In the genomic region with DNA sequence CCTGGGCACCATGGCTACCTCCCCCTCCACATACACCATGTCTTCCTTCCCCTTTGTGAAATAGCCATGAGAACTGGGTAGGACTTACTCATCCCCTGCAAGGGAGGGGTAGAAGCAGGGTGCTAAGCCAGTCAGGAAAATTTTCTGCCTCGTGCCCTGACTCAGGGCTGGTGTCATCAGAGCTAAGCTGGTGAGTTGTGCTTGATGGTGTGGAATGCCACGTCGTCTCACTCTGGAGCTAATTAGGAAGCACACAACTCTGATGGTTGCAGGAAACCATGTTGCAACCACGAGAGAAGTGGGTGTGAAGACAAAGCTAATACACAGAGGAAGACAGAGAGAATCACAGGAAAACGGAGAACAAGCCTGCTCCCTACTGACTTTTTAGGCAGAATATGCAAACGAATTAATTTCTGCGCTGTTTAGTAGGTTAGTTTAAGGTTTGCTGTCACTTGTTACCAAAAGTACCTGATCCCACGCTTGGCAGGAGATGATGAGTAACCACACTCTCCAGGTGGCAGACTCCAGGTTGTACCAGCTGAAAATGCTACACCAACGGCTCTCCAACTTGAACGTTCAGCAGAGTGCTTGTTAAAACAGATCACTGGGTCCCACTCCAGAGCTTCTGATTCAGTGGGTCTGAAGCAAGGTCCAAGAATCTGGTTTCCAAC, we compare ENCODE assay signal across 8 cellular contexts. TPM values are rescaled to one million over a fixed set of nuclear protein-coding genes. Genes with fewer than 3 reads are reported as not detected.
DNase-seq lines count a peak whose midpoint lies in the region; ATAC-seq and TF ChIP-seq lines count a peak whose summit lies in the region.

No MANE protein-coding gene starts in this region.

- H3K27ac ChIP-seq in coronary artery, result peak overlapping the region in 1 of 2 donors; percentile 33

- intact Hi-C loops in left ventricle myocardium superior (cut with micrococcal nuclease), result no loop called here

- peak overlapping the region; percentile 97 for H3K27ac Mint-ChIP-seq in activated T-cell treated with anti-CD3 and anti-CD28 coated beads, Interleukin-2, amount 50 U/mL, for 24 hours

- DNase-seq in activated effector memory CD4-positive, alpha-beta T cell treated with anti-CD3 and anti-CD28 coated beads, Interleukin-2, amount 50 U/mL, for 16 hours, result peak; percentile 80
- DNase-seq in activated effector memory CD4-positive, alpha-beta T cell treated with Interleukin-2 at 50 U/mL for 16 hours, result no peak
- peak; percentile 70 for DNase-seq in activated T-cell treated with anti-CD3 and anti-CD28 coated beads, Interleukin-2, amount 50 U/mL, for 24 hours
- DNase-seq in left ventricle myocardium superior (no peak), superior temporal gyrus (ENCODE audit: extremely low spot score) (no peak), coronary artery (ENCODE audit: low spot score) (no peak)
- peak in 2 of 3 experiments; percentile 32 to 36 for DNase-seq in stimulated activated CD4-positive, alpha-beta T cell treated with anti-CD3 and anti-CD28 coated beads, TNF-alpha, amount 100 ng/mL, for 4 hours (ENCODE audit: low read depth in 3 of 3)

- H3K4me3 Mint-ChIP-seq in activated T-cell treated with anti-CD3 and anti-CD28 coated beads, Interleukin-2, amount 50 U/mL, for 24 hours, result peak overlapping the region; percentile 51

- H3K4me1 Mint-ChIP-seq in activated T-cell treated with anti-CD3 and anti-CD28 coated beads, Interleukin-2, amount 50 U/mL, for 24 hours (ENCODE audit: low read depth), result peaks cover 70% of the 10 kb centered on the region

- H3K36me3 Mint-ChIP-seq in activated T-cell treated with anti-CD3 and anti-CD28 coated beads, Interleukin-2, amount 50 U/mL, for 24 hours (ENCODE audit: low read depth), result peaks cover 74% of the 10 kb centered on the region

- TF ChIP-seq CTCF in coronary artery (IDR thresholded peaks at IDR 0.05), result no peak

- no peaks in the 10 kb centered on the region for H3K9me3 Mint-ChIP-seq in activated T-cell treated with anti-CD3 and anti-CD28 coated beads, Interleukin-2, amount 50 U/mL, for 24 hours

- no peaks in the 10 kb centered on the region for H3K27me3 Mint-ChIP-seq in activated T-cell treated with anti-CD3 and anti-CD28 coated beads, Interleukin-2, amount 50 U/mL, for 24 hours

- ATAC-seq in left ventricle myocardium superior, result peak; percentile 75
- ATAC-seq in HG03521 (IDR thresholded peaks at IDR 0.05; ENCODE audit: unreplicated experiment), result no peak

- no peak overlapping the region for H3K4me3 ChIP-seq in coronary artery

RNA-seq across cellular contexts. Expression of gene STK10, which starts 54.5 kb away (rescaled TPM):
- 6.9 TPM for total RNA-seq in left ventricle myocardium superior

Comparison
In these comparisons a context has a peak if more than half of its experiments do, and no peak if none do; other contexts are left out.
1. DNase-seq: peak in activated effector memory CD4-positive, alpha-beta T cell treated with anti-CD3 and anti-CD28 coated beads, Interleukin-2, amount 50 U/mL, for 16 hours (single experiment), activated T-cell treated with anti-CD3 and anti-CD28 coated beads, Interleukin-2, amount 50 U/mL, for 24 hours (single experiment) and stimulated activated CD4-positive, alpha-beta T cell treated with anti-CD3 and anti-CD28 coated beads, TNF-alpha, amount 100 ng/mL, for 4 hours (2 of 3); none in activated effector memory CD4-positive, alpha-beta T cell treated with Interleukin-2 at 50 U/mL for 16 hours (single experiment), left ventricle myocardium superior (single experiment), superior temporal gyrus (single experiment) and coronary artery (single experiment).